1 cellular context compared by ENCODE assay signal in genomic region chr17:55760643-55761355, GRCh38.
TF ChIP-seq lines count a peak whose summit lies in the region.

No MANE protein-coding gene starts in this region.

TF ChIP-seq in K562, 482 proteins besides CTCF, POLR2A, EP300 and RAD21 (continued from another document):
- TF ChIP-seq HMBOX1 (IDR thresholded peaks at IDR 0.05) (peak; percentile 38; the same call in 1 of the 2 replicates), NFIX (CRISPR knock-in tag; IDR thresholded peaks at IDR 0.05; ENCODE audit: low read depth) (no peak), CBX3 (IDR thresholded peaks at IDR 0.05; ENCODE audit: borderline replicate concordance in 1 of 2, low read length in 2 of 2) (no peak), ZNF217 (CRISPR knock-in tag; IDR thresholded peaks at IDR 0.05) (no peak), U2AF2 (optimal IDR thresholded peaks at IDR 0.05; ENCODE audit: low read depth, low read length) (no peak), SP2 (IDR thresholded peaks at IDR 0.05; ENCODE audit: extremely low read depth, low read depth, low read length, poor library complexity, severe bottlenecking) (no peak), CTBP1 (IDR thresholded peaks at IDR 0.05; ENCODE audit: borderline replicate concordance) (peak; percentile 51; the same call in 1 of the 2 replicates), UBTF (IDR thresholded peaks at IDR 0.05; ENCODE audit: borderline replicate concordance in 1 of 2, low read depth in 2 of 2, low read length in 2 of 2) (no peak), STAT5A (IDR thresholded peaks at IDR 0.05; ENCODE audit: borderline replicate concordance, low read length) (no peak), CBFB (CRISPR knock-in tag; IDR thresholded peaks at IDR 0.05) (no peak), ZNF23 (CRISPR knock-in tag; IDR thresholded peaks at IDR 0.05) (no peak), ETV1 (tag; conservative IDR thresholded peaks at IDR 0.05; ENCODE audit: low read depth) (peak; percentile 42; the same call in 1 of the 2 replicates)
